In the genomic region with DNA sequence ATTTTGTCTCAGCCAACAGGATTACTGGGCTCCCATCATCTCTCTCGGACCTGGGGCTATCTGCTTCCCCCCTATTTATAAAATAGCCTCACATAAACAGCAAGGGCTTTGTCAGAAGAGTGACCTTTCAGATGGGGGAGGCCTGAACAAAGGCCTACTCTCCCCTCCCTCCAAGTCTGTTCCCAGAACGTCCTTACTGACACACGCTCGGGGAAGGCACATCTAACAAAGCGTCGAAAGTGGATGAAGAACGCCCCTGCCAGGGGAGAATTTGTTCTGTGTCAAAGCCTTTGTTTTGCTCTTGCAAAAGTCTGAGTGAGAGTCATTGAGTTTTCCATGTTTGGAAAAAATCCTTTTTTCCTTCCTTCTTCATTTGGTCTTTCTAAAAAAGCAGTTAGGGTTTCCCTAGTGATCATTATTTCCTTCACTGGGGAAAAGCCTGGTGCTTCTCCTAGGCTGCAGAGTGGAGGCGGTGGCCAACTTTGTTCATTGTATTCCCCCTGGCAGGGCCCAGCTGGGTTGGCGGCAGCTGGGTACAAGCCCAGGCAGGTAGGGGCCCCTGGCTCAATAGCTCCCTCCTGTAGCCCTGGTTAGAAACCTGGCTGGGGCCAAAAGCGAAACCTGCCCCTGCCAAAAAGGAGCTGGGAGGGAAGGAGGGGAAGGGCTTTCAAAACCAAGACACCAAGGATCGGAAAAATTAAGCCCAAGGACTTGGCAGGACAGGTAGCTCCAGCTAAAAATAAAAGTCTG, we compare ENCODE assay signal across 10 cellular contexts.
A peak's percentile ranks its signal among the peaks of the same experiment; 100 is the strongest.
DNase-seq lines count a peak whose midpoint lies in the region; ATAC-seq and TF ChIP-seq lines count a peak whose summit lies in the region.
"Had no signal": no experiment of that assay in that cellular context is flagged by ENCODE, and none has a peak within 500 bp of the region (broad histone marks: within the 10 kb centered on the region; RNA-seq: fewer than 3 reads in every experiment).

No MANE protein-coding gene starts in this region.

- DNase-seq in DMS53 (lab: John Stamatoyannopoulos, UW), result peak; percentile 54
- no peak for DNase-seq in DMS53 treated with DMSO at 0.1 percent for 48 hours (lab: John Stamatoyannopoulos, UW; ENCODE audit: unreplicated experiment)
- DNase-seq in NCI-H510A treated with DMSO at 0.1 percent for 48 hours (lab: John Stamatoyannopoulos, UW), result peak; percentile 60
- DNase-seq in epithelial cell of esophagus (ENCODE audit: low read depth), result peak; percentile 90
- no peak for DNase-seq in dedifferentiated amniotic fluid mesenchymal stem cell (ENCODE audit: extremely low spot score)
- DNase-seq in left colon, result no peak
- DNase-seq: GOT3 had no signal

- ATAC-seq in HG02623 (IDR thresholded peaks at IDR 0.05; ENCODE audit: unreplicated experiment) (no peak), left colon (no peak)

- H3K4me3 ChIP-seq in epithelial cell of esophagus (ENCODE audit: low read length) (no peak overlapping the region), skin epidermis (no peak overlapping the region)

- peak overlapping the region in 19 of 21 experiments; percentile 28 to 88 (median 76) for H3K27ac ChIP-seq in skin epidermis
- H3K27ac ChIP-seq: 22Rv1 had no signal

- intact Hi-C loops in left colon (cut with DNase I, micrococcal nuclease), result no loop called here

- TF ChIP-seq CTCF in epithelial cell of esophagus (IDR thresholded peaks at IDR 0.05; ENCODE audit: insufficient read depth, low read depth, low read length, missing control alignments), result peak; percentile 31

Comparison
In these comparisons a context has a peak if more than half of its experiments do, and no peak if none do; other contexts are left out.
1. DNase-seq: peak in DMS53 (single experiment), NCI-H510A treated with DMSO at 0.1 percent for 48 hours (single experiment) and epithelial cell of esophagus (single experiment); none in DMS53 treated with DMSO at 0.1 percent for 48 hours (single experiment), dedifferentiated amniotic fluid mesenchymal stem cell (single experiment) and left colon (0 of 2).